In the genomic region with DNA sequence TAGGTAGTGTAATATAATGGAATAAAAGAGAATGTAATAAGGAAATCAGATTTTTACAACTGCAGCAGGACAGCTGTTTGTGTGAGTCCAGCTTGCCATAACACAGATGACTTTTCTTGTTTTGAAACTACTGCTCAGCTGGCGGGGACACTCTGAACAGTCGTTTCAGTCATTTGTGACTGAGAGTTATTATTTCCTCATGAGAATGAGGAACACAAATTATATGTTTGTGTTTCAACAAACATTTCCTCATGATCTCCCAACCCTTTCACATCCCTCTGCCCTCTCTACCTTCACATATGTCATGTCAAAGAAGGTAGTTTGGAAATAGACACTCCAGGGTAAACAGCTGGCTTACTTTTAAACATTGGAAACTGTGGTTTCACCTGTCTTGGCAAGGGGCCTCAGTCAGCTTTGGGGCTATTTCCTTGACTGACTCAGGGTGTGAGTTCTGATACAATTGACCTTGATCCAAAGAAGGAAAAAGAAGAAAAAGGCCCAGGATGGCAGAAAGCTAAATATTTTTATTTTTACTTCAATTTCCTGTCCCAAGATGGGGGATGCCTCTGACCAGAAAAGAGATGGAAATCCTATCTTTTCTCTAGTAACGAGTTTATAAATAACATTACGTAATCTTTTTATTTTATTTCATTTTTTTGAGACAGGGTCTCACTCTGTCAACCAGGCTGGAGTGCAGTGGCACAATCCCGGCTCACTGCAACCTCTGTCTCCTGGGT, we compare ENCODE assay signal across 9 cellular contexts. TPM values are rescaled to one million over a fixed set of nuclear protein-coding genes. Genes with fewer than 3 reads are reported as not detected.
DNase-seq lines count a peak whose midpoint lies in the region; ATAC-seq and TF ChIP-seq lines count a peak whose summit lies in the region.
"Had no signal": no experiment of that assay in that cellular context is flagged by ENCODE, and none has a peak within 500 bp of the region (broad histone marks: within the 10 kb centered on the region; RNA-seq: fewer than 3 reads in every experiment).

No MANE protein-coding gene starts in this region.

- H3K9me3 Mint-ChIP-seq in CD4-positive, CD25-positive, alpha-beta regulatory T cell, result no peaks in the 10 kb centered on the region
- peaks cover 2% of the 10 kb centered on the region for H3K9me3 Mint-ChIP-seq in activated CD8-positive, alpha-beta T cell treated with anti-CD3 and anti-CD28 coated beads, Interleukin-2, amount 10 ng/mL, durations not matched to agents 7 days and 5 days (ENCODE audit: insufficient read depth)

- H3K27ac Mint-ChIP-seq in CD4-positive, CD25-positive, alpha-beta regulatory T cell, result peak overlapping the region; percentile 96 to 100 (median 98)
- H3K27ac Mint-ChIP-seq in activated CD8-positive, alpha-beta T cell treated with anti-CD3 and anti-CD28 coated beads, Interleukin-2, amount 10 ng/mL, durations not matched to agents 7 days and 5 days, result peak overlapping the region; percentile 96

- peak overlapping the region; percentile 90 for H3K27ac ChIP-seq in CD4-positive, CD25-positive, alpha-beta regulatory T cell (ENCODE audit: insufficient read depth, low read length, poor library complexity, severe bottlenecking)
- peak overlapping the region; percentile 98 for H3K27ac ChIP-seq in thymus (ENCODE audit: low read depth)

- H3K4me3 ChIP-seq in CD4-positive, CD25-positive, alpha-beta regulatory T cell (ENCODE audit: low read depth, low read length), result peak overlapping the region; percentile 98
- H3K4me3 ChIP-seq in kidney epithelial cell (ENCODE audit: low read depth, low read length), result peak overlapping the region; percentile 43
- H3K4me3 ChIP-seq in thymus (ENCODE audit: low read length), result peak overlapping the region; percentile 70

- H3K4me1 ChIP-seq in CD4-positive, CD25-positive, alpha-beta regulatory T cell (ENCODE audit: control insufficient read depth, insufficient read depth, low read length, poor library complexity, severe bottlenecking), result peaks cover 64% of the 10 kb centered on the region
- peaks cover 13% of the 10 kb centered on the region for H3K4me1 ChIP-seq in thymus (ENCODE audit: control insufficient read depth, insufficient read depth, low read length)

- POLR2A ChIA-PET in activated CD8-positive, alpha-beta T cell treated with anti-CD3 and anti-CD28 coated beads, Interleukin-2, amount 10 ng/mL, durations not matched to agents 7 days and 5 days (lab: Charles Lee), result interaction anchor here (0.6 to 4.4 kb wide), 22 partner anchors 8 to 384 kb away, joined by 3 to 83 read pairs (median 4); a partner anchor contains a TSS

- peaks cover 29% of the 10 kb centered on the region for H3K36me3 Mint-ChIP-seq in CD4-positive, CD25-positive, alpha-beta regulatory T cell
- H3K36me3 Mint-ChIP-seq in activated CD8-positive, alpha-beta T cell treated with anti-CD3 and anti-CD28 coated beads, Interleukin-2, amount 10 ng/mL, durations not matched to agents 7 days and 5 days (ENCODE audit: low read depth), result peaks cover 85% of the 10 kb centered on the region

- H3K36me3 ChIP-seq in CD4-positive, CD25-positive, alpha-beta regulatory T cell (ENCODE audit: control insufficient read depth, insufficient read depth, low read length), result peaks cover 12% of the 10 kb centered on the region
- H3K36me3 ChIP-seq in kidney epithelial cell (ENCODE audit: control insufficient read depth, insufficient read depth, low read length) (no peaks in the 10 kb centered on the region), thymus (ENCODE audit: control insufficient read depth, insufficient read depth) (no peaks in the 10 kb centered on the region)

- no peak for DNase-seq in CD4-positive, CD25-positive, alpha-beta regulatory T cell
- DNase-seq in activated CD8-positive, alpha-beta T cell treated with anti-CD3 and anti-CD28 coated beads, Interleukin-2, amount 10 ng/mL, durations not matched to agents 7 days and 5 days, result peak; percentile 40
- DNase-seq in kidney epithelial cell (ENCODE audit: low read depth), result no peak
- no peak for DNase-seq in NCI-H187 treated with DMSO at 0.1 percent for 48 hours (lab: John Stamatoyannopoulos, UW)
- DNase-seq in HUDEP-2 (lab: John Stamatoyannopoulos, UW; ENCODE audit: unreplicated experiment in 76 of 76), result no peak

- H3K4me3 Mint-ChIP-seq in CD4-positive, CD25-positive, alpha-beta regulatory T cell, result peak overlapping the region; percentile 94 to 100 (median 95)
- peak overlapping the region; percentile 96 for H3K4me3 Mint-ChIP-seq in activated CD8-positive, alpha-beta T cell treated with anti-CD3 and anti-CD28 coated beads, Interleukin-2, amount 10 ng/mL, durations not matched to agents 7 days and 5 days
- H3K4me3 Mint-ChIP-seq: neural crest cell had no signal

- H3K4me1 Mint-ChIP-seq in CD4-positive, CD25-positive, alpha-beta regulatory T cell, result peaks cover 48 to 87% (median 65%) of the 10 kb centered on the region in 4 donors
- peaks cover 72% of the 10 kb centered on the region for H3K4me1 Mint-ChIP-seq in activated CD8-positive, alpha-beta T cell treated with anti-CD3 and anti-CD28 coated beads, Interleukin-2, amount 10 ng/mL, durations not matched to agents 7 days and 5 days (ENCODE audit: low read depth)
- H3K4me1 Mint-ChIP-seq: neural crest cell had no signal

- TF ChIP-seq CTCF in kidney epithelial cell (IDR thresholded peaks at IDR 0.05; ENCODE audit: insufficient read depth, low read length, poor library complexity, severe bottlenecking), result no peak

- CTCF ChIA-PET in activated CD8-positive, alpha-beta T cell treated with anti-CD3 and anti-CD28 coated beads, Interleukin-2, amount 10 ng/mL, durations not matched to agents 7 days and 5 days (lab: Charles Lee), result interaction anchor here (1.0 to 1.9 kb wide), 10 partner anchors 9 to 470 kb away, joined by 3 to 7 read pairs (median 4); a partner anchor contains a TSS

- no peaks in the 10 kb centered on the region for H3K27me3 Mint-ChIP-seq in CD4-positive, CD25-positive, alpha-beta regulatory T cell
- no peaks in the 10 kb centered on the region for H3K27me3 Mint-ChIP-seq in activated CD8-positive, alpha-beta T cell treated with anti-CD3 and anti-CD28 coated beads, Interleukin-2, amount 10 ng/mL, durations not matched to agents 7 days and 5 days (ENCODE audit: low read depth)

- no peaks in the 10 kb centered on the region for H3K9me3 ChIP-seq in CD4-positive, CD25-positive, alpha-beta regulatory T cell (ENCODE audit: control insufficient read depth in 2 of 2, low read length in 2 of 2)
- H3K9me3 ChIP-seq in thymus (ENCODE audit: control insufficient read depth), result no peaks in the 10 kb centered on the region

- 61% methylated on average over 5 of the region's 5 CpGs for WGBS in thymus

- ATAC-seq in CD4-positive, CD25-positive, alpha-beta regulatory T cell (ENCODE audit: low read depth in 2 of 2), result peak in 1 of 2 donors; percentile 8
- ATAC-seq in GM19467 (IDR thresholded peaks at IDR 0.05; ENCODE audit: unreplicated experiment) (peak; percentile 63), HG03558 (IDR thresholded peaks at IDR 0.05; ENCODE audit: extremely low read depth, unreplicated experiment) (peak; percentile 43)
- peak; percentile 20 for ATAC-seq in activated CD8-positive, alpha-beta T cell treated with anti-CD3 and anti-CD28 coated beads, Interleukin-2, amount 10 ng/mL, durations not matched to agents 7 days and 5 days

- H3K27me3 ChIP-seq in CD4-positive, CD25-positive, alpha-beta regulatory T cell (ENCODE audit: control insufficient read depth, insufficient read depth, low read length), result no peaks in the 10 kb centered on the region
- H3K27me3 ChIP-seq in kidney epithelial cell (ENCODE audit: control insufficient read depth, insufficient read depth, low read length) (no peaks in the 10 kb centered on the region), thymus (ENCODE audit: control insufficient read depth, insufficient read depth) (no peaks in the 10 kb centered on the region)

RNA-seq across cellular contexts. Expression of a gene that starts 0.6 kb away (rescaled TPM):
- 68.5 TPM for total RNA-seq in CD4-positive, CD25-positive, alpha-beta regulatory T cell
- polyA plus RNA-seq in CD4-positive, CD25-positive, alpha-beta regulatory T cell, result 10 to 100 TPM; 14.3 to 25.9 (median 22.6) TPM
- total RNA-seq in activated CD8-positive, alpha-beta T cell treated with anti-CD3 and anti-CD28 coated beads, Interleukin-2, amount 10 ng/mL, durations not matched to agents 7 days and 5 days, result 10 to 100 TPM; 90.5 to 96.2 TPM
- 7.9 and 14.2 TPM in 2 replicates for total RNA-seq in kidney epithelial cell
- polyA plus RNA-seq in thymus, result 26.5 TPM

Comparison
In these comparisons a context has a peak if more than half of its experiments do, and no peak if none do; other contexts are left out.
1. H3K4me3 ChIP-seq: peak in every context shown above with its lines; median percentile 98 in CD4-positive, CD25-positive, alpha-beta regulatory T cell; 70 in thymus; 43 in kidney epithelial cell.